8 cellular contexts compared by ENCODE assay signal in the genomic region with DNA sequence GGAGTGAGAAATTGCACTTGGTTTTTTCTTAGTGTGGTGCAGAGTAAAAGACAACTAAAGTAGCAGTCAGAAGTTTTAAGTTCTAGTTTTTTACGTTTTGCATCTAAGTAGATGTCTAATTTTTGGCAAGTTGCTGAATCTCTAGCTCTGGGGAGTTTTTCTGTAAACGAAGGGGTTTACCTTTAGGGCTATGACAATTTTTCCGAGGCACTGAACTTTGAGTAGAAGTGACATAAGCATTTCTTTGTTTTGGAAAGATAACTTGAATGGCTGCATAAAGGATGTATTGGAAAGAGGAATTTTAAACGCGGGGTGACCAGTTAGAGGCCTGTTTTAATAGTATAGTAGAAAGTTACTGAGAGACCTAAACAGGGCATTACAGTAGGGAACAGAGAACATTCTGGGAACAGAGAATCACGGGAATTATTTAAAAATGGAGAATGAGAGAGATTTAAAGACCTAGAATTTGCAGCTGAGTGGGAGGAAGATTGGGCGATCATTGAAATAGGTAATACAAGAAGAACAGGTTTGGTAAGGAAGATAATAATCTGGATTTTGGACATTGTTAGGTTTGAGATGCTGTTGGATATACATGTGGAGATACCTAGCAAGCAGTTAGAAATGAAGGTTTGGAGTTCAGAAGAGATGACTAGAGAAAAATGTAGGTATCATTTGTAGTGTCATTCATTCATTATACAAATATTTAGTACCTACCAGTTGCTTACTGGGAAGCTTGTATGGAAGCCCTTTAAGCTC. TPM values are rescaled to one million over a fixed set of nuclear protein-coding genes. Genes with fewer than 3 reads are reported as not detected.
DNase-seq lines count a peak whose midpoint lies in the region; FAIRE-seq and TF ChIP-seq lines count a peak whose summit lies in the region.

No MANE protein-coding gene starts in this region.

- TSS peak; percentile 62 for BruUV-seq in Caco-2 (replicated peaks; lab: Mats Ljungman, UMichigan)

- no peak for TF ChIP-seq CTCF in Caco-2 (IDR thresholded peaks at IDR 0.05; ENCODE audit: insufficient read depth in 1 of 2, low read depth in 1 of 2, low read length in 1 of 2, severe bottlenecking in 1 of 2, unreplicated experiment in 1 of 2)
- TF ChIP-seq CTCF in NB4 (IDR thresholded peaks at IDR 0.05; ENCODE audit: low read depth, low read length) = no peak
- TF ChIP-seq CTCF in GM20000 (IDR thresholded peaks at IDR 0.05; ENCODE audit: extremely low read depth, missing control alignments) = no peak

- H2BK12ac ChIP-seq in neuronal stem cell (ENCODE audit: low read length) = no peak overlapping the region

- H3K4me1 ChIP-seq in Caco-2 (peaks cover 17% of the 10 kb centered on the region), ectodermal cell (ENCODE audit: control insufficient read depth, insufficient read depth, low read length) (peaks cover 7% of the 10 kb centered on the region), neuronal stem cell (ENCODE audit: control insufficient read depth in 2 of 2, insufficient read depth in 1 of 2, low read depth in 1 of 2, low read length in 2 of 2) (peaks cover 0 to 12% of the 10 kb centered on the region in 2 donors)

- no peak overlapping the region for H3K23ac ChIP-seq in neuronal stem cell (ENCODE audit: low read depth, low read length, poor library complexity)

- no peak overlapping the region for H3K14ac ChIP-seq in neuronal stem cell (ENCODE audit: low read length)

- H2AFZ ChIP-seq in neuronal stem cell (ENCODE audit: low read length) = no peak overlapping the region

- intact Hi-C loops in Caco-2 (cut with micrococcal nuclease; ENCODE audit: unreplicated experiment) = loop anchor here (5.0 kb wide), 2 partner anchors 51 to 64 kb away; a partner anchor contains a TSS

- no peaks in the 10 kb centered on the region for H3K9me3 ChIP-seq in Caco-2
- no peaks in the 10 kb centered on the region for H3K9me3 ChIP-seq in ectodermal cell (ENCODE audit: control insufficient read depth, low read length)
- H3K9me3 ChIP-seq in neuronal stem cell (replicated peaks in 1 of 2; ENCODE audit: control insufficient read depth in 2 of 2, insufficient read depth in 1 of 2, low read depth in 1 of 2, low read length in 2 of 2) = no peaks in the 10 kb centered on the region

- H3K4me2 ChIP-seq in neuronal stem cell (ENCODE audit: insufficient read depth, low read length, poor library complexity, severe bottlenecking) = peak overlapping the region; percentile 14

- no peak for TF ChIP-seq POLR2A in NB4 (IDR thresholded peaks at IDR 0.05; ENCODE audit: extremely low read depth, insufficient read length)

- H3K36me3 Mint-ChIP-seq in Caco-2 (ENCODE audit: insufficient read depth, unreplicated experiment) = peaks cover 23% of the 10 kb centered on the region

- no peak overlapping the region for H2BK120ac ChIP-seq in neuronal stem cell (ENCODE audit: low read depth, low read length)

- H3K9ac ChIP-seq in neuronal stem cell (ENCODE audit: low read depth, low read length, poor library complexity) = no peak overlapping the region

- H2BK15ac ChIP-seq in neuronal stem cell (ENCODE audit: low read length) = no peak overlapping the region

- POLR2A ChIA-PET in Caco-2 (lab: Charles Lee) = interaction anchor here (2.1 kb wide), 1 partner anchor 37 kb away, joined by 26 read pairs; a partner anchor contains a TSS

- FAIRE-seq in urothelium cell line (lab: Jason Lieb, UNC) = no peak

- no peaks in the 10 kb centered on the region for H3K79me1 ChIP-seq in neuronal stem cell (ENCODE audit: low read depth, low read length)

- peak overlapping the region; percentile 69 for H3K4me3 ChIP-seq in Caco-2 (ENCODE audit: low read depth, low read length)
- peak overlapping the region; percentile 85 for H3K4me3 ChIP-seq in NB4 (ENCODE audit: low read depth, low read length)
- H3K4me3 ChIP-seq in ectodermal cell (ENCODE audit: insufficient read depth, low read depth, low read length) = peak overlapping the region; percentile 96
- peak overlapping the region in 1 of 2 donors; percentile 69 for H3K4me3 ChIP-seq in neuronal stem cell (ENCODE audit: low read length in 2 of 2)

- H3K36me3 ChIP-seq in Caco-2 (ENCODE audit: control insufficient read depth, insufficient read depth, low read length) = no peaks in the 10 kb centered on the region
- H3K36me3 ChIP-seq in ectodermal cell (ENCODE audit: control insufficient read depth, insufficient read depth, low read length) = no peaks in the 10 kb centered on the region
- peaks cover 0 to 23% of the 10 kb centered on the region in 2 donors for H3K36me3 ChIP-seq in neuronal stem cell (replicated peaks in 1 of 2; ENCODE audit: control insufficient read depth in 2 of 2, insufficient read depth in 2 of 2, low read length in 2 of 2)

- H3K27ac ChIP-seq in ectodermal cell (ENCODE audit: insufficient read depth, low read depth, low read length, poor library complexity, severe bottlenecking) = no peak overlapping the region
- no peak overlapping the region for H3K27ac ChIP-seq in neuronal stem cell (replicated peaks; ENCODE audit: low read length)

- H3K27ac Mint-ChIP-seq in Caco-2 (ENCODE audit: unreplicated experiment) = peak overlapping the region; percentile 98

- H3K18ac ChIP-seq in neuronal stem cell (ENCODE audit: low read length) = no peak overlapping the region

- CTCF ChIA-PET in Caco-2 (lab: Charles Lee) = interaction anchor here (0.5 to 1.6 kb wide), 2 partner anchors 92 to 159 kb away, joined by 3 to 4 read pairs; no protein-coding TSS in a partner anchor

- DNase-seq in Caco-2 = no peak
- peak; percentile 8 for DNase-seq in NB4 (ENCODE audit: low read depth)
- no peak for DNase-seq in neuronal stem cell (ENCODE audit: low spot score)
- no peak for DNase-seq in GM20000 (ENCODE audit: low spot score)
- no peak for DNase-seq in iPS-NIHi11 (ENCODE audit: low spot score)
- DNase-seq in NCI-H526 (lab: John Stamatoyannopoulos, UW) = no peak
- DNase-seq in urothelium cell line (ENCODE audit: low spot score) = no peak

- no peak overlapping the region for H2AK5ac ChIP-seq in neuronal stem cell (ENCODE audit: low read depth, low read length)

- no peaks in the 10 kb centered on the region for H3K9me3 Mint-ChIP-seq in Caco-2 (ENCODE audit: unreplicated experiment)

- H3K27me3 ChIP-seq in Caco-2 (replicated peaks; ENCODE audit: control insufficient read depth, insufficient read depth, low read length) = no peaks in the 10 kb centered on the region
- no peaks in the 10 kb centered on the region for H3K27me3 ChIP-seq in ectodermal cell (ENCODE audit: control insufficient read depth, insufficient read depth, low read length, poor library complexity, severe bottlenecking)
- H3K27me3 ChIP-seq in neuronal stem cell (ENCODE audit: control insufficient read depth in 3 of 3, insufficient read depth in 3 of 3, low read depth in 1 of 3, low read length in 3 of 3) = no peaks in the 10 kb centered on the region

- no peaks in the 10 kb centered on the region for H3K27me3 Mint-ChIP-seq in Caco-2 (ENCODE audit: insufficient read depth, unreplicated experiment)

- H3K4me3 Mint-ChIP-seq in Caco-2 (ENCODE audit: unreplicated experiment) = peak overlapping the region; percentile 96

- H3K4ac ChIP-seq in neuronal stem cell (ENCODE audit: low read length) = no peak overlapping the region

- 63 to 64% methylated on average over 7 of the region's 7 CpGs for WGBS in ectodermal cell, 2 experiments
- WGBS in neuronal stem cell (ENCODE audit: extremely low coverage in 2 of 2, insufficient read length in 2 of 2, insufficient replicate concordance in 1 of 2), 2 donors = 100% methylated on average over 1 of the region's 7 CpGs; no CpG with 5 or more reads in 1 of the 2 donors

- H2BK5ac ChIP-seq in neuronal stem cell (ENCODE audit: low read length) = no peak overlapping the region

- peaks cover 26% of the 10 kb centered on the region for H3K4me1 Mint-ChIP-seq in Caco-2 (ENCODE audit: low read depth, unreplicated experiment)

- no peak overlapping the region for H4K8ac ChIP-seq in neuronal stem cell (ENCODE audit: low read depth, low read length)

- H4K91ac ChIP-seq in neuronal stem cell (ENCODE audit: low read depth, low read length, poor library complexity) = no peak overlapping the region

RNA-seq across cellular contexts. Expression of a gene that starts 1.2 kb away (rescaled TPM):
- 35.9 and 36.8 TPM in 2 replicates for total RNA-seq in Caco-2 (2022)
- polyA plus RNA-seq in ectodermal cell (2013, experiment 1 of 4) = 50.4 TPM
- polyA plus RNA-seq in ectodermal cell (2013, experiment 2 of 4) = 51.8 TPM
- 35.2 TPM for polyA plus RNA-seq in ectodermal cell (2013, experiment 3 of 4)
- polyA plus RNA-seq in ectodermal cell (2013, experiment 4 of 4) = 37.4 TPM
- polyA plus RNA-seq in neuronal stem cell (2013, experiment 1 of 2) = 22.3 TPM
- 23.2 TPM for polyA plus RNA-seq in neuronal stem cell (2013, experiment 2 of 2)

RNA-seq across cellular contexts. Expression of a gene that starts 36.3 kb away (rescaled TPM):
- total RNA-seq in Caco-2 (2022) = 14.2 and 16.5 TPM in 2 replicates
- 30.0 TPM for polyA plus RNA-seq in ectodermal cell (2013, experiment 1 of 4)
- 25.8 TPM for polyA plus RNA-seq in ectodermal cell (2013, experiment 2 of 4)
- polyA plus RNA-seq in ectodermal cell (2013, experiment 3 of 4) = 19.0 TPM
- polyA plus RNA-seq in ectodermal cell (2013, experiment 4 of 4) = 23.3 TPM
- 15.1 TPM for polyA plus RNA-seq in neuronal stem cell (2013, experiment 1 of 2)
- polyA plus RNA-seq in neuronal stem cell (2013, experiment 2 of 2) = 14.4 TPM
